22 cellular contexts compared by ENCODE assay signal in the genomic region with DNA sequence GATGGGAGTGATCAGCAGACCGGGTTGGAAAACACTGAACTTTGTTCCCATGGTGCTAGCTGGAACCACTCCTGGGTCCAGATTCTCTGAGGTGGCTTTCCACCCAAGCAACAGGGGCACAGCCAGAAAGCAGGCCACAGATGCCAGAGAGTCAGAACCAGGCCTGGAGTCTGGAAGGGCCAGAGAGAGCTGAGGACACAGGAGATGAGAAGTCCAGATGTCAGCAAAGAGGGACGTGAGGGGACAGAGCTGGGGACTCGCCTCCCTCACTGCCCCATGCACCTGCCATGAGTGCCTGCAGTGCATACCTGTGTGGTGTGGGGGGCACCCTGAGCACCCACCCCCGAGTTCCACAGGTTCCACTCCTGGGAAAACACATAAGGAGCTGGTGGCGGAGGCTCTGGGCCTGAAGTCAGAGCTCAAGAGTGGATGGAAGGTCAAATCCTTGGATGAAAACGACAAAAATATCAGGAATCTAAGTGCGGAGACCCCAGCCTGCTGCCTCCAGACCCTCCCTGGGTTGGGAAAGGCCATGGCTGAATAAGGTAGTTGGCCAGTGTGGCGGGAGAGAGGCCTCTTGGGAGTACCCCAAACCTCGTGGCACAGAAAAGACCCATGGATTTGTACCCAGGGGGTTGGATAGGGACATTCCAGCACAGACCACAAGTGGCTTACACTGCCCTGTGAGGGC.
A peak's percentile ranks its signal among the peaks of the same experiment; 100 is the strongest.
DNase-seq lines count a peak whose midpoint lies in the region; ATAC-seq and TF ChIP-seq lines count a peak whose summit lies in the region.
"Had no signal": no experiment of that assay in that cellular context is flagged by ENCODE, and none has a peak within 500 bp of the region (broad histone marks: within the 10 kb centered on the region; RNA-seq: fewer than 3 reads in every experiment).

No MANE protein-coding gene starts in this region.

- H3K9me3 ChIP-seq in osteoblast (ENCODE audit: low read depth, low read length): no peaks in the 10 kb centered on the region
- H3K9me3 ChIP-seq: BLaER1, pancreas, right lobe of liver had no signal

- no peak overlapping the region for H3K4me3 ChIP-seq in osteoblast (ENCODE audit: insufficient read depth, low read length)
- H3K4me3 ChIP-seq: BLaER1, K562, pancreas, right lobe of liver had no signal

- H3K4me2 ChIP-seq in osteoblast (ENCODE audit: insufficient read depth, low read length): no peak overlapping the region
- H3K4me2 ChIP-seq: BLaER1 had no signal

- no peak overlapping the region for H3K27ac ChIP-seq in osteoblast (ENCODE audit: low read depth, low read length)
- H3K27ac ChIP-seq: BLaER1, pancreas, right lobe of liver had no signal

- peaks cover 13% of the 10 kb centered on the region for H3K27me3 ChIP-seq in osteoblast (ENCODE audit: insufficient read depth, low read length)
- H3K27me3 ChIP-seq: BLaER1, pancreas, right lobe of liver had no signal

- peak; percentile 42 for DNase-seq in activated effector memory CD4-positive, alpha-beta T cell treated with anti-CD3 and anti-CD28 coated beads, Interleukin-2, amount 50 U/mL, for 16 hours
- no peak for DNase-seq in activated effector memory CD4-positive, alpha-beta T cell treated with Interleukin-2 at 50 U/mL for 16 hours
- DNase-seq in ecto neural progenitor cell (ENCODE audit: low spot score): peak; percentile 28
- DNase-seq in osteoblast (ENCODE audit: insufficient read length, low spot score, missing footprints): peak; percentile 45
- peak; percentile 20 for DNase-seq in ureter (ENCODE audit: low spot score)
- DNase-seq in A172 (ENCODE audit: low spot score): no peak
- DNase-seq in NOMO-1 treated with dmso at 0.1 percent for 144 hours (lab: John Stamatoyannopoulos, UW; ENCODE audit: unreplicated experiment): no peak
- DNase-seq: ACHN, activated B cell treated with CpG ODN at 0.5 μM for 24 hours, DMS53, left colon, MM.1S, natural killer cell, NCI-H1417 treated with DMSO at 0.1 percent for 48 hours, NCI-H2081 treated with DMSO at 0.1 percent for 48 hours, NCI-H82, pancreas, T1000 had no signal

- H3K79me2 ChIP-seq in osteoblast (ENCODE audit: insufficient read depth, low read length): no peaks in the 10 kb centered on the region

- no peak for ATAC-seq in GM21619 (IDR thresholded peaks at IDR 0.05; ENCODE audit: unreplicated experiment)
- ATAC-seq: K562, left colon, natural killer cell, pancreas had no signal

- H3K36me3 ChIP-seq in osteoblast (ENCODE audit: insufficient read depth, low read length): no peaks in the 10 kb centered on the region
- H3K36me3 ChIP-seq: BLaER1, pancreas, right lobe of liver had no signal

- H3K4me1 ChIP-seq in osteoblast (ENCODE audit: insufficient read depth, low read length): peaks cover 8% of the 10 kb centered on the region
- H3K4me1 ChIP-seq: pancreas, right lobe of liver had no signal

- no peaks in the 10 kb centered on the region for H4K20me1 ChIP-seq in osteoblast (ENCODE audit: insufficient read depth, low read length)
- H4K20me1 ChIP-seq: BLaER1 had no signal

- TF ChIP-seq CTCF in osteoblast (IDR thresholded peaks at IDR 0.05; ENCODE audit: extremely low read depth, low read depth, low read length): no peak

- no peak overlapping the region for H2AFZ ChIP-seq in osteoblast (ENCODE audit: low read length)

Comparison
In these comparisons a context has a peak if more than half of its experiments do, and no peak if none do; other contexts are left out.
1. DNase-seq: peak in activated effector memory CD4-positive, alpha-beta T cell treated with anti-CD3 and anti-CD28 coated beads, Interleukin-2, amount 50 U/mL, for 16 hours (single experiment), ecto neural progenitor cell (single experiment), osteoblast (single experiment) and ureter (single experiment); none in activated effector memory CD4-positive, alpha-beta T cell treated with Interleukin-2 at 50 U/mL for 16 hours (single experiment), A172 (single experiment) and NOMO-1 treated with dmso at 0.1 percent for 144 hours (single experiment).